In the genomic region with DNA sequence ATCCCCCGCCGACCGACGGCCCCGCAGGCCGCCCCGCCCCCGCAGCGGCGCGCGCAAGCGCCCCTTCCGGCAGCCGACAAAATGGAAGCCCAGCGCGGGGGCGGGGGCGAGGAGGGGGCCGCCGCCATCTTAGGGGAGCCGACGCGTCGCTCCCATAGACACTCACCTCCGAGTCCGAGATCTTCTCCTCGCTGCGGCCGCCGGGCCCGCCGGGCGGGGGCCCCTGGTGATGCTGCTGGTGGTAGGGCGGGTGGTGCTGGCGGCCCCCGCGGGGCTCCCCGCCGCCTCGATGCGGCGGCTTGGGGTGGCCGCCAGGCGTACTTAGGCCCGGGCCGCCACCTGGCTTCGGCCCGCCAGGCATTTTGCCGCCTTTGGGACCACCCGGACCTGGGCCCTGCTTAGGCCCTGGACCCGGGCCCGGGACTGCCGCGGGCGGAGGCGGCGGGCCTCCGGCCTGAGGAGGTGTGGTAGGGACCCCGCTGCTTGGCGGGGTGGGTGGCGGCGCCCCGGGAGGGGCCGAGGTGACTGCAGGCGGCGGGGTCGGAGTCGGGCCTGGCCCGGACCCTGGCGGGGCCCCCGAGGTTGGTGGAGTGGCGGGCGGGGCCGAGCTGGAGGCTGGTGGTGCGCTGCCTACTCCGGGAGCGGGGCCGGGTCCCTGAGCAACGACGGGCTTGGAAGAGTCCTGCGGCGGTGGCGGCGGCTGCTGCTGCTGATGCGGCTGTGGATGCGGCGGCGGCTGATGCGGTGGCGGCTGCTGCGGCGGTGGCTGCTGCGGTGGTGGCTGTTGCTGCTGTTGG, we compare ENCODE assay signal across 8 cellular contexts. TPM values are rescaled to one million over a fixed set of nuclear protein-coding genes. Genes with fewer than 3 reads are reported as not detected.
DNase-seq lines count a peak whose midpoint lies in the region; ATAC-seq, FAIRE-seq and TF ChIP-seq lines count a peak whose summit lies in the region.

No MANE protein-coding gene starts in this region.

- peak overlapping the region; percentile 79 to 93 for H3K9ac ChIP-seq in kidney (ENCODE audit: low read length in 2 of 2)

- H3K9me3 ChIP-seq in kidney (ENCODE audit: control insufficient read depth in 1 of 2, low read length in 2 of 2): no peaks in the 10 kb centered on the region

- FAIRE-seq in GM18507 (lab: Jason Lieb, UNC) (no peak), kidney (lab: Jason Lieb, UNC) (no peak)

- H3K27ac ChIP-seq in caudate nucleus (ENCODE audit: low read depth, low read length): peak overlapping the region; percentile 94
- H3K27ac ChIP-seq in kidney (ENCODE audit: low read depth in 2 of 2, low read length in 2 of 2): peak overlapping the region; percentile 96 to 98

- peak; percentile 20 for TF ChIP-seq CTCF in kidney (IDR thresholded peaks at IDR 0.05; ENCODE audit: borderline replicate concordance, extremely low read depth, insufficient read depth)

- peaks cover 11 to 23% of the 10 kb centered on the region in 2 donors for H3K4me1 ChIP-seq in kidney (ENCODE audit: control insufficient read depth in 1 of 2, insufficient read depth in 1 of 2, low read depth in 1 of 2, low read length in 2 of 2)

- peaks cover 32 to 44% of the 10 kb centered on the region in 2 donors for H3K36me3 ChIP-seq in kidney (ENCODE audit: control insufficient read depth in 1 of 2, insufficient read depth in 2 of 2, low read length in 2 of 2)

- peak; percentile 71 for DNase-seq in GM18507 (ENCODE audit: extremely low spot score, insufficient read length, low read depth)
- peak; percentile 69 for DNase-seq in NCI-H226
- peak; percentile 82 for DNase-seq in activated CD4-positive, CD25-positive, alpha-beta regulatory T cell treated with anti-CD3 and anti-CD28 coated beads, Interleukin-2, amount 50 U/mL, for 16 hours (ENCODE audit: low read depth, low spot score)
- peak in 56 of 61 donors; percentile 16 to 83 (median 64) for DNase-seq in caudate nucleus (lab: John Stamatoyannopoulos, UW)
- peak; percentile 95 for DNase-seq in kidney
- DNase-seq in stimulated activated CD4-positive, alpha-beta T cell treated with anti-CD3 and anti-CD28 coated beads, Interleukin-12 subunit alpha, Interleukin-12 subunit beta, amount 100 ng/mL, for 48 hours (ENCODE audit: low read depth in 2 of 3, low spot score in 1 of 3): peak; percentile 76 to 89 (median 77)

- ATAC-seq in HG03095 (IDR thresholded peaks at IDR 0.05; ENCODE audit: unreplicated experiment): peak; percentile 38
- no peak for ATAC-seq in GM19467 (IDR thresholded peaks at IDR 0.05; ENCODE audit: unreplicated experiment)

- peak overlapping the region; percentile 93 to 97 for H3K4me3 ChIP-seq in kidney (ENCODE audit: low read length in 2 of 2)

- intact Hi-C loops in kidney (cut with DNase I): no loop called here

RNA-seq across cellular contexts. Expression of a gene that starts 0.7 kb away (rescaled TPM):
- 248 TPM for total RNA-seq in kidney
- 140 TPM for polyA plus RNA-seq in kidney (ENCODE audit: insufficient read depth, low read depth, low replicate concordance)
